In the genomic region with DNA sequence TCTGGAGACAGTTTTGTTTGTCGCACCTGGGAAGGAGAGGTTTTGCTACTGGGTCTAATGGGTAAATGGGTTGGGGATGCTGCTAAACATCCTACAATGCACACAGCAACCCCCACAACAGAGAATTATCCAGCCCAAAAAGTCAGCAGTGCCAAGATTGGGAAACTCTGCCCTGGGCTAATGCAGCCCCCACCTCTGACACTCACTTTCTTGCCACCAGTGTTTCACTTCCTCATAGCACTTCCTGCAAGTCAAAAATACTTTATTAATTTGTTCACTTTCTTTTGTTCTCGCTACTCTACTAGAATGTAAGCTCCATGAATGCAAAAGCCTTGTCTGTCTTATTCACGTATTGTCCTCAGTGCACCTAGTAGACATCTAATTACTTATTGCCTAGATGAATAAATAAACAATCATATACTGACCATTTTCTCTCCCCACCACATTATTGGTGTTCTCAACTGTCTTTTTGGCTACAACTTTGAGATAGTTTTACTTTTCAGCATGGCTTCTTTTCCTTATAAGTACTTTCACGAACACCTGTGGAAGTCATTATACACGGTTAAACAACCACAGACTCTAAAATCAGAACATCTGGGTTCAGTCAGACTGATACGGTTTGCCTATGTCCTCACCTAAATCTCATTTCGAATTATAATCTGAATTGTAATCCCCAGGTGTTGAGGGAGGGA, we compare ENCODE assay signal across 13 cellular contexts.
A peak's percentile ranks its signal among the peaks of the same experiment; 100 is the strongest.
DNase-seq lines count a peak whose midpoint lies in the region; ATAC-seq and TF ChIP-seq lines count a peak whose summit lies in the region.
"Had no signal": no experiment of that assay in that cellular context is flagged by ENCODE, and none has a peak within 500 bp of the region (broad histone marks: within the 10 kb centered on the region; RNA-seq: fewer than 3 reads in every experiment).

No MANE protein-coding gene starts in this region.

- H3K79me2 ChIP-seq in OCI-LY3 (ENCODE audit: low read length), result no peaks in the 10 kb centered on the region

- H3K9me3 ChIP-seq in OCI-LY3 (ENCODE audit: insufficient read depth, low read length) (no peaks in the 10 kb centered on the region), body of pancreas (no peaks in the 10 kb centered on the region), left lung (no peaks in the 10 kb centered on the region)
- H3K9me3 ChIP-seq: suprapubic skin had no signal

- H3K27me3 ChIP-seq in OCI-LY3 (ENCODE audit: low read depth, low read length) (no peaks in the 10 kb centered on the region), body of pancreas (no peaks in the 10 kb centered on the region), left lung (no peaks in the 10 kb centered on the region)
- H3K27me3 ChIP-seq: suprapubic skin had no signal

- 64 to 73% methylated on average over 7 of the region's 7 CpGs for WGBS in body of pancreas, 2 donors

- no peaks in the 10 kb centered on the region for H4K20me1 ChIP-seq in OCI-LY3 (ENCODE audit: insufficient read depth, low read length)

- H3K27ac ChIP-seq in OCI-LY3 (ENCODE audit: low read length), result no peak overlapping the region
- no peak overlapping the region for H3K27ac ChIP-seq in body of pancreas
- H3K27ac ChIP-seq in left lung, result no peak overlapping the region
- H3K27ac ChIP-seq: suprapubic skin had no signal

- no peak overlapping the region for H3K9ac ChIP-seq in OCI-LY3 (ENCODE audit: low read length)

- no peak for TF ChIP-seq POLR2A in body of pancreas (IDR thresholded peaks at IDR 0.05)

- DNase-seq in GM12865 (ENCODE audit: low read depth), result peak; percentile 12
- no peak for DNase-seq in body of pancreas
- no peak for DNase-seq in kidney tubule cell (ENCODE audit: low spot score)
- no peak for DNase-seq in left lung
- DNase-seq in activated CD4-positive, alpha-beta T cell treated with anti-CD3 and anti-CD28 coated beads, Interleukin-2, amount 50 U/mL, for 1 hour, result no peak
- DNase-seq: dermis blood vessel endothelial cell; glutamatergic neuron; NCI-H446; stimulated activated CD4-positive, alpha-beta T cell treated with anti-CD3 and anti-CD28 coated beads, Interleukin-4, amount 100 ng/mL, for 4 hours had no signal

- ATAC-seq in GM21360 (IDR thresholded peaks at IDR 0.05; ENCODE audit: unreplicated experiment) (peak; percentile 78), HG03159 (IDR thresholded peaks at IDR 0.05; ENCODE audit: unreplicated experiment) (peak; percentile 89), body of pancreas (no peak), left lung (no peak)

- no peak overlapping the region for H2AFZ ChIP-seq in OCI-LY3 (ENCODE audit: low read depth, low read length)

- intact Hi-C loops in body of pancreas (cut with DNase I) (no loop called here), left lung (cut with DNase I) (no loop called here)

- H3K4me3 ChIP-seq in GM12865 (ENCODE audit: low read depth, low read length) (no peak overlapping the region), OCI-LY3 (ENCODE audit: low read length) (peak overlapping the region; percentile 29; the same call in 1 of the 2 replicates), body of pancreas (no peak overlapping the region), left lung (no peak overlapping the region)
- H3K4me3 ChIP-seq: suprapubic skin had no signal

- H3K4me1 ChIP-seq in OCI-LY3 (ENCODE audit: low read length) (peaks cover 13% of the 10 kb centered on the region), body of pancreas (no peaks in the 10 kb centered on the region), left lung (no peaks in the 10 kb centered on the region)
- H3K4me1 ChIP-seq: suprapubic skin had no signal

- H3K36me3 ChIP-seq in OCI-LY3 (replicated peaks; ENCODE audit: low read depth, low read length), result no peaks in the 10 kb centered on the region
- H3K36me3 ChIP-seq in body of pancreas (replicated peaks in 1 of 2; ENCODE audit: insufficient read depth in 1 of 2, low read depth in 2 of 2), result no peaks in the 10 kb centered on the region
- H3K36me3 ChIP-seq in left lung, result no peaks in the 10 kb centered on the region
- H3K36me3 ChIP-seq: suprapubic skin had no signal

- TF ChIP-seq CTCF in GM12865 (IDR thresholded peaks at IDR 0.05; ENCODE audit: insufficient read depth, low read depth, low read length, missing control alignments) (no peak), OCI-LY3 (IDR thresholded peaks at IDR 0.05; ENCODE audit: low read depth, low read length) (no peak), body of pancreas (IDR thresholded peaks at IDR 0.05) (no peak), left lung (IDR thresholded peaks at IDR 0.05) (no peak)

- peak overlapping the region; percentile 52 for H3K4me2 ChIP-seq in OCI-LY3 (ENCODE audit: low read length)

Comparison
In these comparisons a context has a peak if more than half of its experiments do, and no peak if none do; other contexts are left out.
1. ATAC-seq: peak in GM21360 (single experiment) and HG03159 (single experiment); none in body of pancreas (single experiment) and left lung (single experiment).